9 cellular contexts compared by ENCODE assay signal in the genomic region with DNA sequence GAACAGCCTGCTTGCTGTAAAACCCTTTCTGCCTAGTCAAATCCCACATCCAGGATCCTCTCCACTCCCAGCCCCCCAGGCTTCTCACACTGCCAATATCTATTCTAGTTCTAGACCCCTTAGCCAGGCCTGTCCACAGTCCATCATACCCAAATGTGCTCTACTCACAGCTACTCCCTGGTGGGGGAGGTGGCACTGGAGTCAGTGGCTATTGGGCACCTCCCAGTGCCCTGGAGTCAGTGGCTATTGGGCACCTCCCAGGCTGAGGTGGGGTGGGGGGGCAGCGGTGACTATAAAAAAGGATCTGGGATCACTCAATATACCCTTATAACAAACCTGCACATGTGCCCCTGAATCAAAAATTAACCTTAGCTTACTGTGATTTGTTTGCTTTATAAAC. TPM values are rescaled to one million over a fixed set of nuclear protein-coding genes. Genes with fewer than 3 reads are reported as not detected.
DNase-seq lines count a peak whose midpoint lies in the region; ATAC-seq and TF ChIP-seq lines count a peak whose summit lies in the region.
"Had no signal": no experiment of that assay in that cellular context is flagged by ENCODE, and none has a peak within 500 bp of the region (broad histone marks: within the 10 kb centered on the region; RNA-seq: fewer than 3 reads in every experiment).

No MANE protein-coding gene starts in this region.

- H3K36me3 ChIP-seq in PC-9 (ENCODE audit: low read depth) (no peaks in the 10 kb centered on the region), hepatocyte (replicated peaks; ENCODE audit: insufficient read depth, low read depth) (no peaks in the 10 kb centered on the region), skeletal muscle satellite cell (ENCODE audit: insufficient read depth, low read length) (no peaks in the 10 kb centered on the region), body of pancreas (replicated peaks in 1 of 2; ENCODE audit: insufficient read depth in 1 of 2, low read depth in 2 of 2) (no peaks in the 10 kb centered on the region)

- no peaks in the 10 kb centered on the region for H3K36me3 Mint-ChIP-seq in activated CD4-positive, alpha-beta T cell treated with anti-CD3 and anti-CD28 coated beads, Interleukin-2, amount 10 ng/mL, durations not matched to agents 7 days and 5 days (ENCODE audit: low read depth)

- H3K9me3 ChIP-seq in PC-9 (ENCODE audit: insufficient read depth, low read depth) (no peaks in the 10 kb centered on the region), hepatocyte (ENCODE audit: low read depth) (no peaks in the 10 kb centered on the region), skeletal muscle satellite cell (replicated peaks; ENCODE audit: low read length) (no peaks in the 10 kb centered on the region), body of pancreas (no peaks in the 10 kb centered on the region)

- H3K4me1 Mint-ChIP-seq in activated CD4-positive, alpha-beta T cell treated with anti-CD3 and anti-CD28 coated beads, Interleukin-2, amount 10 ng/mL, durations not matched to agents 7 days and 5 days: peaks cover 11% of the 10 kb centered on the region

- no peak overlapping the region for H3K27ac ChIP-seq in PC-9
- H3K27ac ChIP-seq in hepatocyte: no peak overlapping the region
- H3K27ac ChIP-seq in body of pancreas: no peak overlapping the region

- no peak overlapping the region for H2AFZ ChIP-seq in PC-9
- no peak overlapping the region for H2AFZ ChIP-seq in hepatocyte

- H3K79me2 ChIP-seq in PC-9 (ENCODE audit: low read depth): no peaks in the 10 kb centered on the region
- H3K79me2 ChIP-seq in hepatocyte: no peaks in the 10 kb centered on the region

- no peak for TF ChIP-seq POLR2A in body of pancreas (IDR thresholded peaks at IDR 0.05)

- H3K4me3 ChIP-seq in PC-9: no peak overlapping the region; the same call in 1 of the 2 replicates
- H3K4me3 ChIP-seq in hepatocyte: no peak overlapping the region
- H3K4me3 ChIP-seq in skeletal muscle satellite cell (ENCODE audit: low read length): no peak overlapping the region
- H3K4me3 ChIP-seq in body of pancreas: no peak overlapping the region

- H3K4me2 ChIP-seq in PC-9 (peak overlapping the region; percentile 87), hepatocyte (peak overlapping the region; percentile 95), skeletal muscle satellite cell (ENCODE audit: low read length) (peak overlapping the region; percentile 84)

- H3K27me3 Mint-ChIP-seq in activated CD4-positive, alpha-beta T cell treated with anti-CD3 and anti-CD28 coated beads, Interleukin-2, amount 10 ng/mL, durations not matched to agents 7 days and 5 days: peaks cover 20% of the 10 kb centered on the region

- H3K4me1 ChIP-seq in PC-9 (replicated peaks; ENCODE audit: insufficient read depth): peaks cover 5% of the 10 kb centered on the region; the same call in 1 of the 2 replicates
- peaks cover 19% of the 10 kb centered on the region for H3K4me1 ChIP-seq in hepatocyte (ENCODE audit: insufficient read depth)
- H3K4me1 ChIP-seq in skeletal muscle satellite cell (ENCODE audit: control insufficient read depth, insufficient read depth, low read length): peaks cover 12% of the 10 kb centered on the region
- peaks cover 14% of the 10 kb centered on the region for H3K4me1 ChIP-seq in body of pancreas

- no TSS peak for BruUV-seq in PC-9 (replicated peaks; lab: Mats Ljungman, UMichigan)

- no peak overlapping the region for H3K27ac Mint-ChIP-seq in activated CD4-positive, alpha-beta T cell treated with anti-CD3 and anti-CD28 coated beads, Interleukin-2, amount 10 ng/mL, durations not matched to agents 7 days and 5 days

- H4K20me1 ChIP-seq in PC-9 (ENCODE audit: insufficient read depth): no peaks in the 10 kb centered on the region
- no peaks in the 10 kb centered on the region for H4K20me1 ChIP-seq in hepatocyte (ENCODE audit: insufficient read depth, poor library complexity, severe bottlenecking)

- peak overlapping the region; percentile 42 for H3K4me3 Mint-ChIP-seq in activated CD4-positive, alpha-beta T cell treated with anti-CD3 and anti-CD28 coated beads, Interleukin-2, amount 10 ng/mL, durations not matched to agents 7 days and 5 days

- CTCF ChIA-PET in activated CD4-positive, alpha-beta T cell treated with anti-CD3 and anti-CD28 coated beads, Interleukin-2, amount 10 ng/mL, durations not matched to agents 7 days and 5 days (lab: Charles Lee): interaction anchor here (0.8 to 3.6 kb wide), 9 partner anchors 10 to 65 kb away, joined by 3 to 42 read pairs (median 3); partner anchors contain the start of gene INAFM2
- CTCF ChIA-PET in PC-9 (lab: Charles Lee): interaction anchor here (1.6 kb wide), 1 partner anchor 13 kb away, joined by 17 read pairs; no protein-coding TSS in a partner anchor

- POLR2A ChIA-PET in activated CD4-positive, alpha-beta T cell treated with anti-CD3 and anti-CD28 coated beads, Interleukin-2, amount 10 ng/mL, durations not matched to agents 7 days and 5 days (lab: Charles Lee): no interaction called here
- POLR2A ChIA-PET in PC-9 (lab: Charles Lee; ENCODE audit: unreplicated experiment): no interaction called here

- H3K9me2 ChIP-seq in PC-9 (ENCODE audit: insufficient read depth): no peaks in the 10 kb centered on the region
- H3K9me2 ChIP-seq in hepatocyte (replicated peaks; ENCODE audit: insufficient read depth): no peaks in the 10 kb centered on the region

- TF ChIP-seq CTCF in PC-9 (conservative IDR thresholded peaks at IDR 0.05) (no peak), hepatocyte (IDR thresholded peaks at IDR 0.05; ENCODE audit: poor library complexity) (no peak), body of pancreas (IDR thresholded peaks at IDR 0.05) (no peak)

- H3F3A ChIP-seq in PC-9 (ENCODE audit: insufficient read depth, low read depth): no peaks in the 10 kb centered on the region

- no peak overlapping the region for H3K9ac ChIP-seq in skeletal muscle satellite cell (ENCODE audit: low read depth, low read length)

- WGBS in hepatocyte (ENCODE audit: low lambda C conversion rate, missing lambda C conversion rate): 94% methylated on average over 1 of the region's 1 CpG
- WGBS in body of pancreas, 2 donors: 37 to 63% methylated on average over 1 of the region's 1 CpG

- no peak for DNase-seq in activated CD4-positive, alpha-beta T cell treated with anti-CD3 and anti-CD28 coated beads, Interleukin-2, amount 10 ng/mL, durations not matched to agents 7 days and 5 days
- DNase-seq in activated CD4-positive, alpha-beta T cell treated with anti-CD3 and anti-CD28 coated beads, Interleukin-2, amount 50 U/mL, for 48 hours: no peak
- DNase-seq in PC-9 (no peak), hepatocyte (ENCODE audit: low spot score) (no peak), NCI-H446 treated with DMSO at 0.1 percent for 48 hours (lab: John Stamatoyannopoulos, UW) (no peak), body of pancreas (no peak)

- H3K27me3 ChIP-seq in PC-9 (ENCODE audit: insufficient read depth, low read depth) (no peaks in the 10 kb centered on the region), hepatocyte (peaks cover 12% of the 10 kb centered on the region), skeletal muscle satellite cell (ENCODE audit: control insufficient read depth, insufficient read depth, low read length) (peaks cover 55% of the 10 kb centered on the region), body of pancreas (no peaks in the 10 kb centered on the region)

- intact Hi-C loops in PC-9 (cut with micrococcal nuclease; ENCODE audit: unreplicated experiment) (no loop called here), body of pancreas (cut with DNase I) (no loop called here)

- ATAC-seq in GM21786 (IDR thresholded peaks at IDR 0.05; ENCODE audit: unreplicated experiment) (no peak), body of pancreas (no peak)

- H3K9me3 Mint-ChIP-seq in activated CD4-positive, alpha-beta T cell treated with anti-CD3 and anti-CD28 coated beads, Interleukin-2, amount 10 ng/mL, durations not matched to agents 7 days and 5 days: no peaks in the 10 kb centered on the region

RNA-seq across cellular contexts. Expression of gene DISP2, which starts 0.8 kb away (rescaled TPM):
- 1 to 10 TPM in 1 of 2 experiments, under 1 TPM in 1; 0.60 to 1.4 TPM for total RNA-seq in activated CD4-positive, alpha-beta T cell treated with anti-CD3 and anti-CD28 coated beads, Interleukin-2, amount 10 ng/mL, durations not matched to agents 7 days and 5 days
- total RNA-seq in PC-9 (2021) (0.35 and 0.63 TPM in 2 replicates), hepatocyte (0.12 and 1.0 TPM in 2 replicates), body of pancreas (under 1 TPM; under 0.01 to 0.52 TPM)
- 0.93 and 1.5 TPM in 2 replicates for polyA plus RNA-seq in hepatocyte
- total RNA-seq in skeletal muscle satellite cell (2012; rRNA removed): under 0.01 TPM in 2 replicates

RNA-seq across cellular contexts. Expression of gene PHGR1, which starts 6.4 kb away (rescaled TPM):
- total RNA-seq in activated CD4-positive, alpha-beta T cell treated with anti-CD3 and anti-CD28 coated beads, Interleukin-2, amount 10 ng/mL, durations not matched to agents 7 days and 5 days: not detected
- total RNA-seq in PC-9 (2021) (not detected in 2 replicates), hepatocyte (49.8 and 76.1 TPM in 2 replicates), body of pancreas (not detected)
- 207 and 222 TPM in 2 replicates for polyA plus RNA-seq in hepatocyte
- not detected in 2 replicates for total RNA-seq in skeletal muscle satellite cell (2012; rRNA removed)
- total RNA-seq: activated CD8-positive, alpha-beta memory T cell treated with anti-CD3 and anti-CD28 coated beads for 36 hours had no signal

RNA-seq across cellular contexts. Expression of gene CCDC9B, which starts 16.5 kb away (rescaled TPM):
- total RNA-seq in activated CD4-positive, alpha-beta T cell treated with anti-CD3 and anti-CD28 coated beads, Interleukin-2, amount 10 ng/mL, durations not matched to agents 7 days and 5 days: 1 to 10 TPM in 1 of 2 experiments, under 1 TPM in 1; 0.81 to 1.0 TPM
- total RNA-seq in PC-9 (2021): 141 and 168 TPM in 2 replicates
- total RNA-seq in hepatocyte: 1.8 and 4.0 TPM in 2 replicates
- 5.3 and 7.6 TPM in 2 replicates for polyA plus RNA-seq in hepatocyte
- 3.1 and 8.6 TPM in 2 replicates for total RNA-seq in skeletal muscle satellite cell (2012; rRNA removed)
- total RNA-seq in body of pancreas: 10 to 100 TPM; 17.1 to 26.4 TPM

RNA-seq across cellular contexts. Expression of gene KNSTRN, which starts 25.3 kb away (rescaled TPM):
- 10 to 100 TPM; 57.5 to 63.3 TPM for total RNA-seq in activated CD4-positive, alpha-beta T cell treated with anti-CD3 and anti-CD28 coated beads, Interleukin-2, amount 10 ng/mL, durations not matched to agents 7 days and 5 days
- total RNA-seq in PC-9 (2021) (85.2 and 95.6 TPM in 2 replicates), hepatocyte (22.9 and 24.0 TPM in 2 replicates), body of pancreas (1 to 10 TPM; 3.3 to 5.7 TPM)
- polyA plus RNA-seq in hepatocyte: 14.0 and 14.9 TPM in 2 replicates
- 45.6 and 50.7 TPM in 2 replicates for total RNA-seq in skeletal muscle satellite cell (2012; rRNA removed)

RNA-seq across cellular contexts. Expression of gene INAFM2, which starts 33.8 kb away (rescaled TPM):
- total RNA-seq in activated CD4-positive, alpha-beta T cell treated with anti-CD3 and anti-CD28 coated beads, Interleukin-2, amount 10 ng/mL, durations not matched to agents 7 days and 5 days: 1 to 10 TPM; 6.6 to 8.5 TPM
- total RNA-seq in PC-9 (2021) (2.4 and 3.1 TPM in 2 replicates), hepatocyte (13.7 and 14.4 TPM in 2 replicates), body of pancreas (10 to 100 TPM in 1 of 2 donors, 1 to 10 TPM in 1; 8.8 to 22.4 TPM)
- polyA plus RNA-seq in hepatocyte: 17.4 and 19.5 TPM in 2 replicates
- total RNA-seq in skeletal muscle satellite cell (2012; rRNA removed): 7.1 and 11.6 TPM in 2 replicates

Comparison
In these comparisons a context has a peak if more than half of its experiments do, and no peak if none do; other contexts are left out.
1. RNA of gene PHGR1, which starts 6.4 kb away (total RNA-seq): 49.8 to 76.1 TPM in hepatocyte; not detected in PC-9, not detected in activated CD4-positive, alpha-beta T cell treated with anti-CD3 and anti-CD28 coated beads, Interleukin-2, amount 10 ng/mL, durations not matched to agents 7 days and 5 days and not detected in body of pancreas; every median in the first group is over 10 times any median in the second.
2. Peak in every context shown above with its lines, with median percentiles within 50 percentile points of each other: H3K4me2 ChIP-seq.